ENCODE assay signal across 13 cellular contexts in genomic region chr1:196794128-196794527, GRCh38. TPM values are rescaled to one million over a fixed set of nuclear protein-coding genes. Genes with fewer than 3 reads are reported as not detected.
DNase-seq lines count a peak whose midpoint lies in the region.
"Not testable (repeated sequence)": the region's sequence is repeated elsewhere in the genome, so short reads cannot be mapped to it uniquely, and the experiment has no call there.
"Had no signal": no experiment of that assay in that cellular context is flagged by ENCODE, and none has a peak within 500 bp of the region (broad histone marks: within the 10 kb centered on the region; RNA-seq: fewer than 3 reads in every experiment).

No MANE protein-coding gene starts in this region.

- not testable (repeated sequence) for H3K4me3 ChIP-seq in SJCRH30

- peak; percentile 81 for DNase-seq in DMS53 (lab: John Stamatoyannopoulos, UW)
- peak; percentile 48 for DNase-seq in NCI-H1105 (lab: John Stamatoyannopoulos, UW)
- DNase-seq in NCI-H1436 treated with DMSO at 0.1 percent for 48 hours (lab: John Stamatoyannopoulos, UW) = peak; percentile 85
- peak; percentile 99 for DNase-seq in NCI-H2081 treated with DMSO at 0.1 percent for 48 hours (lab: John Stamatoyannopoulos, UW)
- peak; percentile 41 for DNase-seq in NCI-H2227 (lab: John Stamatoyannopoulos, UW; ENCODE audit: unreplicated experiment)
- peak; percentile 69 for DNase-seq in NCI-H774 (lab: John Stamatoyannopoulos, UW)
- DNase-seq in SJCRH30 = peak; percentile 23 to 47

- H3K27me3 ChIP-seq in SJCRH30 = not testable (repeated sequence)

- not testable (repeated sequence) for H3K4me1 ChIP-seq in SJCRH30

- H3K27ac ChIP-seq in SJCRH30 = not testable (repeated sequence)

- H3K9me3 ChIP-seq in SJCRH30 (replicated peaks) = not testable (repeated sequence)

- not testable (repeated sequence) for H3K36me3 ChIP-seq in SJCRH30

RNA-seq across cellular contexts. Expression of gene CFHR3, which starts 19.5 kb away (rescaled TPM):
- 0.77 and 0.99 TPM in 2 replicates for total RNA-seq in SJCRH30 (2014; rRNA removed; shearing (Covaris generic))
- total RNA-seq: Calu3; CD8-positive, alpha-beta memory T cell; Peyer's patch had no signal

RNA-seq across cellular contexts. Expression of gene CFHR1, which starts 25.4 kb away (rescaled TPM):
- 0.10 TPM in 1 of 2 replicates, not detected in the other for total RNA-seq in SJCRH30 (2014; rRNA removed; shearing (Covaris generic))
- total RNA-seq: Calu3; CD8-positive, alpha-beta memory T cell; H1; K562; LHCN-M2; Peyer's patch had no signal

Comparison
In these comparisons a context has a peak if more than half of its experiments do, and no peak if none do; other contexts are left out.
1. DNase-seq: peak in every context shown above with its lines; median percentile 99 in NCI-H2081 treated with DMSO at 0.1 percent for 48 hours; 85 in NCI-H1436 treated with DMSO at 0.1 percent for 48 hours; 81 in DMS53; 69 in NCI-H774; 48 in NCI-H1105; 41 in NCI-H2227; 35 in SJCRH30.